In genomic region chr20:38290829-38291581, GRCh38 we compare ENCODE assay signal across 8 cellular contexts. TPM values are rescaled to one million over a fixed set of nuclear protein-coding genes. Genes with fewer than 3 reads are reported as not detected.
DNase-seq lines count a peak whose midpoint lies in the region; ATAC-seq and TF ChIP-seq lines count a peak whose summit lies in the region.

No MANE protein-coding gene starts in this region.

- no peaks in the 10 kb centered on the region for H3K36me3 ChIP-seq in Loucy (ENCODE audit: insufficient read depth, low read length)

- H3K9me2 ChIP-seq in Loucy (replicated peaks; ENCODE audit: low read depth, low read length), result no peaks in the 10 kb centered on the region

- H3K27ac Mint-ChIP-seq in Calu3 (ENCODE audit: unreplicated experiment) (no peak overlapping the region), chondrocyte (ENCODE audit: unreplicated experiment) (peak overlapping the region; percentile 89)

- no peaks in the 10 kb centered on the region for H3F3A ChIP-seq in Loucy (ENCODE audit: low read depth)

- H3K4me3 Mint-ChIP-seq in Calu3 (ENCODE audit: low read depth, unreplicated experiment) (peak overlapping the region; percentile 43), chondrocyte (ENCODE audit: unreplicated experiment) (peak overlapping the region; percentile 50)

- H3K9me3 Mint-ChIP-seq in Calu3 (ENCODE audit: low read depth, unreplicated experiment), result no peaks in the 10 kb centered on the region
- H3K9me3 Mint-ChIP-seq in chondrocyte (ENCODE audit: low read depth), result no peaks in the 10 kb centered on the region

- DNase-seq in Calu3 (peak; percentile 59), chondrocyte (ENCODE audit: low spot score) (peak; percentile 95), lung microvascular endothelial cell (ENCODE audit: low read depth in 2 of 2) (peak; percentile 35 to 67), SIG-M5 (lab: John Stamatoyannopoulos, UW) (no peak), NCI-H187 treated with DMSO at 0.1 percent for 48 hours (lab: John Stamatoyannopoulos, UW) (no peak)

- no peaks in the 10 kb centered on the region for H3K9me3 ChIP-seq in Loucy (ENCODE audit: insufficient read depth, low read depth, low read length)

- H3K79me2 ChIP-seq in Loucy (ENCODE audit: insufficient read depth, low read length), result no peaks in the 10 kb centered on the region

- TF ChIP-seq CTCF in Calu3 (IDR thresholded peaks at IDR 0.05; ENCODE audit: unreplicated experiment) (peak; percentile 57), Loucy (conservative IDR thresholded peaks at IDR 0.05; ENCODE audit: low read length) (peak; percentile 49), chondrocyte (IDR thresholded peaks at IDR 0.05) (peak; percentile 86)

- H3K27me3 ChIP-seq in Loucy (ENCODE audit: insufficient read depth, low read length, poor library complexity, severe bottlenecking), result no peaks in the 10 kb centered on the region

- no TSS peak for BruUV-seq in Calu3 (replicated peaks; lab: Mats Ljungman, UMichigan)

- H3K27me3 Mint-ChIP-seq in Calu3 (ENCODE audit: unreplicated experiment), result no peaks in the 10 kb centered on the region
- no peaks in the 10 kb centered on the region for H3K27me3 Mint-ChIP-seq in chondrocyte (ENCODE audit: low read depth)

- CTCF ChIA-PET in Calu3 (lab: Charles Lee), result interaction anchor here (0.6 to 1.3 kb wide), 7 partner anchors 15 to 333 kb away, joined by 3 to 9 read pairs (median 3); no protein-coding TSS in a partner anchor

- intact Hi-C loops in Calu3 (cut with micrococcal nuclease; ENCODE audit: unreplicated experiment), result no loop called here

- no peak overlapping the region for H3K4me3 ChIP-seq in Loucy (ENCODE audit: low read length, poor library complexity, severe bottlenecking)

- H3K4me1 Mint-ChIP-seq in Calu3 (ENCODE audit: low read depth, unreplicated experiment), result peaks cover 51% of the 10 kb centered on the region
- peaks cover 55% of the 10 kb centered on the region for H3K4me1 Mint-ChIP-seq in chondrocyte (ENCODE audit: low read depth)

- no peaks in the 10 kb centered on the region for H4K20me1 ChIP-seq in Loucy (ENCODE audit: insufficient read depth, low read length, poor library complexity, severe bottlenecking)

- no peaks in the 10 kb centered on the region for H3K4me1 ChIP-seq in Loucy (ENCODE audit: insufficient read depth, low read length, poor library complexity, severe bottlenecking)

- H3K36me3 Mint-ChIP-seq in Calu3 (ENCODE audit: insufficient read depth, unreplicated experiment), result no peaks in the 10 kb centered on the region
- peaks cover 2% of the 10 kb centered on the region for H3K36me3 Mint-ChIP-seq in chondrocyte (ENCODE audit: low read depth)

- no peak overlapping the region for H3K4me2 ChIP-seq in Loucy (ENCODE audit: low read depth, low read length, poor library complexity, severe bottlenecking)

- H3K9ac ChIP-seq in Loucy (ENCODE audit: low read depth, low read length, poor library complexity, severe bottlenecking), result no peak overlapping the region

- ATAC-seq in GM18502 (IDR thresholded peaks at IDR 0.05; ENCODE audit: poor library complexity, unreplicated experiment) (no peak), HG03520 (IDR thresholded peaks at IDR 0.05; ENCODE audit: unreplicated experiment) (no peak)

- no peak overlapping the region for H2AFZ ChIP-seq in Loucy (ENCODE audit: low read length)

RNA-seq across cellular contexts. Expression of gene BPI, which starts 13.0 kb away (rescaled TPM):
- total RNA-seq in Calu3 (2022) (not detected in 2 replicates), chondrocyte (0.55 to 0.74 TPM (median 0.68 TPM) in 3 replicates), lung microvascular endothelial cell (not detected in 2 replicates)

RNA-seq across cellular contexts. Expression of gene KIAA1755, which starts 30.5 kb away (rescaled TPM):
- total RNA-seq in Calu3 (2022), result not detected in 2 replicates
- 17.6 to 18.8 TPM (median 17.8 TPM) in 3 replicates for total RNA-seq in chondrocyte
- under 0.01 TPM in 1 of 2 replicates, not detected in the other for total RNA-seq in lung microvascular endothelial cell

RNA-seq across cellular contexts. Expression of gene LBP, which starts 55.3 kb away (rescaled TPM):
- total RNA-seq in Calu3 (2022) (not detected in 2 replicates), chondrocyte (not detected in 3 replicates), lung microvascular endothelial cell (under 0.01 TPM in 2 replicates)

Comparison
In these comparisons a context has a peak if more than half of its experiments do, and no peak if none do; other contexts are left out.
1. DNase-seq: peak in Calu3 (single experiment), chondrocyte (single experiment) and lung microvascular endothelial cell (2 of 2); none in SIG-M5 (single experiment) and NCI-H187 treated with DMSO at 0.1 percent for 48 hours (single experiment).
2. RNA of gene KIAA1755, which starts 30.5 kb away (total RNA-seq): 17.6 to 18.8 TPM in chondrocyte; not detected in Calu3 and under 0.01 TPM in lung microvascular endothelial cell; every median in the first group is over 10 times any median in the second.
3. Peak in every context shown above with its lines, with median percentiles within 50 percentile points of each other: CTCF ChIP-seq.